Comparison of ENCODE assay signal across 20 cellular contexts in genomic region chr13:84524586-84524985, GRCh38.
DNase-seq lines count a peak whose midpoint lies in the region; ATAC-seq and TF ChIP-seq lines count a peak whose summit lies in the region.
"Had no signal": no experiment of that assay in that cellular context is flagged by ENCODE, and none has a peak within 500 bp of the region (broad histone marks: within the 10 kb centered on the region; RNA-seq: fewer than 3 reads in every experiment).

No MANE protein-coding gene starts in this region.

- no peak for ATAC-seq in CD8-positive, alpha-beta T cell
- ATAC-seq in activated CD8-positive, alpha-beta T cell treated with anti-CD3 and anti-CD28 coated beads, Interleukin-2, amount 10 ng/mL, durations not matched to agents 7 days and 5 days, result no peak
- ATAC-seq: GM23338 had no signal

- no peak overlapping the region for H3K27ac ChIP-seq in CD8-positive, alpha-beta T cell (ENCODE audit: low read depth, low read length)
- H3K27ac ChIP-seq: 22Rv1, BLaER1, C4-2B had no signal

- H3K36me3 ChIP-seq in CD8-positive, alpha-beta T cell (ENCODE audit: insufficient read depth, low read length), result no peaks in the 10 kb centered on the region
- H3K36me3 ChIP-seq: BLaER1, HAP-1 had no signal

- no peaks in the 10 kb centered on the region for H3K4me1 Mint-ChIP-seq in CD8-positive, alpha-beta T cell (ENCODE audit: low read depth)
- no peaks in the 10 kb centered on the region for H3K4me1 Mint-ChIP-seq in activated CD8-positive, alpha-beta T cell treated with anti-CD3 and anti-CD28 coated beads, Interleukin-2, amount 10 ng/mL, durations not matched to agents 7 days and 5 days (ENCODE audit: low read depth)
- H3K4me1 Mint-ChIP-seq: B cell; CD4-positive, CD25-positive, alpha-beta regulatory T cell; CD8-positive, alpha-beta memory T cell; GM23338 had no signal

- DNase-seq in COLO829 (ENCODE audit: low spot score) (peak; percentile 7), foreskin melanocyte (peak; percentile 4), midbrain (lab: John Stamatoyannopoulos, UW) (peak; percentile 6), nucleus accumbens (lab: John Stamatoyannopoulos, UW) (no peak)
- DNase-seq in CD8-positive, alpha-beta T cell, result no peak
- DNase-seq in activated CD8-positive, alpha-beta T cell treated with anti-CD3 and anti-CD28 coated beads, Interleukin-2, amount 10 ng/mL, durations not matched to agents 7 days and 5 days, result no peak
- DNase-seq: Calu3; CD4-positive, CD25-positive, alpha-beta regulatory T cell; CD8-positive, alpha-beta memory T cell; COR-L47; DMS53; DMS79 treated with DMSO at 0.1 percent for 48 hours; GF-D8; HFFc6 had no signal

- no peaks in the 10 kb centered on the region for H3K9me3 ChIP-seq in CD8-positive, alpha-beta T cell (ENCODE audit: low read length)
- H3K9me3 ChIP-seq: BLaER1, HAP-1 had no signal

- no peaks in the 10 kb centered on the region for H3K27me3 Mint-ChIP-seq in CD8-positive, alpha-beta T cell (ENCODE audit: low read depth)
- no peaks in the 10 kb centered on the region for H3K27me3 Mint-ChIP-seq in activated CD8-positive, alpha-beta T cell treated with anti-CD3 and anti-CD28 coated beads, Interleukin-2, amount 10 ng/mL, durations not matched to agents 7 days and 5 days (ENCODE audit: low read depth)
- H3K27me3 Mint-ChIP-seq: B cell; CD8-positive, alpha-beta memory T cell had no signal

- CTCF ChIA-PET in CD8-positive, alpha-beta T cell (lab: Charles Lee), result interaction anchor here (0.6 to 1.2 kb wide), 2 partner anchors 11 to 19 kb away, joined by 3 read pairs; no protein-coding TSS in a partner anchor
- CTCF ChIA-PET in activated CD8-positive, alpha-beta T cell treated with anti-CD3 and anti-CD28 coated beads, Interleukin-2, amount 10 ng/mL, durations not matched to agents 7 days and 5 days (lab: Charles Lee), result no interaction called here

- intact Hi-C loops in CD8-positive, alpha-beta T cell (cut with DNase I, micrococcal nuclease), result no loop called here

- H3K27me3 ChIP-seq in CD8-positive, alpha-beta T cell (ENCODE audit: insufficient read depth, low read length), result no peaks in the 10 kb centered on the region
- H3K27me3 ChIP-seq: BLaER1 had no signal

- no peak overlapping the region for H3K4me3 Mint-ChIP-seq in CD8-positive, alpha-beta T cell
- H3K4me3 Mint-ChIP-seq in activated CD8-positive, alpha-beta T cell treated with anti-CD3 and anti-CD28 coated beads, Interleukin-2, amount 10 ng/mL, durations not matched to agents 7 days and 5 days, result no peak overlapping the region
- H3K4me3 Mint-ChIP-seq: B cell; CD4-positive, CD25-positive, alpha-beta regulatory T cell; CD8-positive, alpha-beta memory T cell; GM23338; HFFc6 had no signal

- no peaks in the 10 kb centered on the region for H3K4me1 ChIP-seq in CD8-positive, alpha-beta T cell (ENCODE audit: insufficient read depth, low read length)
- H3K4me1 ChIP-seq: BLaER1, HAP-1 had no signal

- POLR2A ChIA-PET in CD8-positive, alpha-beta T cell (lab: Charles Lee), result no interaction called here
- POLR2A ChIA-PET in activated CD8-positive, alpha-beta T cell treated with anti-CD3 and anti-CD28 coated beads, Interleukin-2, amount 10 ng/mL, durations not matched to agents 7 days and 5 days (lab: Charles Lee), result no interaction called here

- no peak overlapping the region for H3K27ac Mint-ChIP-seq in CD8-positive, alpha-beta T cell
- no peak overlapping the region for H3K27ac Mint-ChIP-seq in activated CD8-positive, alpha-beta T cell treated with anti-CD3 and anti-CD28 coated beads, Interleukin-2, amount 10 ng/mL, durations not matched to agents 7 days and 5 days
- H3K27ac Mint-ChIP-seq: B cell; CD4-positive, CD25-positive, alpha-beta regulatory T cell; CD8-positive, alpha-beta memory T cell; GM23338; HFFc6 had no signal

- no peaks in the 10 kb centered on the region for H3K9me3 Mint-ChIP-seq in CD8-positive, alpha-beta T cell
- H3K9me3 Mint-ChIP-seq in activated CD8-positive, alpha-beta T cell treated with anti-CD3 and anti-CD28 coated beads, Interleukin-2, amount 10 ng/mL, durations not matched to agents 7 days and 5 days (ENCODE audit: insufficient read depth), result no peaks in the 10 kb centered on the region
- H3K9me3 Mint-ChIP-seq: GM23338, HFFc6 had no signal

- no peaks in the 10 kb centered on the region for H3K36me3 Mint-ChIP-seq in CD8-positive, alpha-beta T cell
- no peaks in the 10 kb centered on the region for H3K36me3 Mint-ChIP-seq in activated CD8-positive, alpha-beta T cell treated with anti-CD3 and anti-CD28 coated beads, Interleukin-2, amount 10 ng/mL, durations not matched to agents 7 days and 5 days (ENCODE audit: low read depth)
- H3K36me3 Mint-ChIP-seq: CD4-positive, CD25-positive, alpha-beta regulatory T cell; CD8-positive, alpha-beta memory T cell had no signal

- H3K4me3 ChIP-seq in CD8-positive, alpha-beta T cell (ENCODE audit: low read depth, low read length), result no peak overlapping the region
- H3K4me3 ChIP-seq: BLaER1, GM23338, HAP-1 had no signal

- no peak for TF ChIP-seq CTCF in CD8-positive, alpha-beta T cell (IDR thresholded peaks at IDR 0.05)

Comparison
In these comparisons a context has a peak if more than half of its experiments do, and no peak if none do; other contexts are left out.
1. DNase-seq: peak in COLO829 (single experiment), foreskin melanocyte (single experiment) and midbrain (single experiment); none in CD8-positive, alpha-beta T cell (0 of 7), nucleus accumbens (0 of 56) and activated CD8-positive, alpha-beta T cell treated with anti-CD3 and anti-CD28 coated beads, Interleukin-2, amount 10 ng/mL, durations not matched to agents 7 days and 5 days (single experiment).